29 cellular contexts compared by ENCODE assay signal in the genomic region with DNA sequence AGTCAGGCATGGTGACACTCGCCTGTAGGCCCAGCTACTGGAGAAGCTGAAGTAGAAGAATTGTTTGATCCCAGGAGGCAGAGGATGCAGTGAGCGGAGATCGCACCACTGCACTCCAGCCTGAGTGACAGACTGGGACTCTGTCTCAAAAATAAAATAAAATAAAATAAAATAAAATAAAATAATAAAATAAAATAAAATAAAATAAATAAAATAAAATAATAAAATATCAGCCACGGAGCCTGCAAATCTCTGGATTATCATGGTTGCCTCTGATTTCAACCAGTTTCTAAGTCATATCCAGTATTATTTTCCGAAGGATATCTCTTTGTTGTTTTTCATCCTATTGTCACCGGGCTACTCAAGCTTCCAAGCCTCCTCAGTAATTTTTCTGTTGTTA. TPM values are rescaled to one million over a fixed set of nuclear protein-coding genes. Genes with fewer than 3 reads are reported as not detected.
A peak's percentile ranks its signal among the peaks of the same experiment; 100 is the strongest.
DNase-seq lines count a peak whose midpoint lies in the region; ATAC-seq and TF ChIP-seq lines count a peak whose summit lies in the region.
"Had no signal": no experiment of that assay in that cellular context is flagged by ENCODE, and none has a peak within 500 bp of the region (broad histone marks: within the 10 kb centered on the region; RNA-seq: fewer than 3 reads in every experiment).

No MANE protein-coding gene starts in this region.

- no peak overlapping the region for H4K91ac ChIP-seq in neuronal stem cell (ENCODE audit: low read depth, low read length, poor library complexity)

- no peak overlapping the region for H3K18ac ChIP-seq in neuronal stem cell (ENCODE audit: low read length)

- no peak overlapping the region for H3K14ac ChIP-seq in neuronal stem cell (ENCODE audit: low read length)

- no peak overlapping the region for H2BK15ac ChIP-seq in neuronal stem cell (ENCODE audit: low read length)

- no peaks in the 10 kb centered on the region for H3K9me3 ChIP-seq in neuronal stem cell (replicated peaks in 1 of 2; ENCODE audit: control insufficient read depth in 2 of 2, insufficient read depth in 1 of 2, low read depth in 1 of 2, low read length in 2 of 2)
- H3K9me3 ChIP-seq: A549; BE2C; BLaER1; BLaER1 treated with 17β-estradiol and CSF1 and Interleukin-3, amounts not matched to agents 10 nM and 100 nM had no signal

- no peak overlapping the region for H3K4ac ChIP-seq in neuronal stem cell (ENCODE audit: low read length)

- POLR2A ChIA-PET in WTC11 (lab: Charles Lee): no interaction called here

- no peaks in the 10 kb centered on the region for H3K9me3 Mint-ChIP-seq in WTC11
- H3K9me3 Mint-ChIP-seq: CD4-positive, alpha-beta T cell; CD4-positive, CD25-positive, alpha-beta regulatory T cell; CD8-positive, alpha-beta T cell had no signal

- H3K23ac ChIP-seq in neuronal stem cell (ENCODE audit: low read depth, low read length, poor library complexity): no peak overlapping the region

- no peak overlapping the region for H3K4me3 ChIP-seq in neuronal stem cell (ENCODE audit: low read length in 2 of 2)
- H3K4me3 ChIP-seq: A549; BLaER1; BLaER1 treated with 17β-estradiol and CSF1 and Interleukin-3, amounts not matched to agents 10 nM and 100 nM had no signal

- peaks cover 79% of the 10 kb centered on the region for H3K27me3 Mint-ChIP-seq in WTC11 (ENCODE audit: low read depth)
- H3K27me3 Mint-ChIP-seq: CD4-positive, CD25-positive, alpha-beta regulatory T cell had no signal

- no peak overlapping the region for H2AK5ac ChIP-seq in neuronal stem cell (ENCODE audit: low read depth, low read length)

- H3K4me1 Mint-ChIP-seq in WTC11: peaks cover 72% of the 10 kb centered on the region
- H3K4me1 Mint-ChIP-seq: B cell; CD14-positive monocyte; CD4-positive, CD25-positive, alpha-beta regulatory T cell; CD8-positive, alpha-beta memory T cell had no signal

- H3K27me3 ChIP-seq in neuronal stem cell (ENCODE audit: control insufficient read depth in 3 of 3, insufficient read depth in 3 of 3, low read depth in 1 of 3, low read length in 3 of 3): peaks cover 0 to 37% (median 0%) of the 10 kb centered on the region in 3 experiments
- H3K27me3 ChIP-seq: BE2C; BLaER1; BLaER1 treated with 17β-estradiol and CSF1 and Interleukin-3, amounts not matched to agents 10 nM and 100 nM had no signal

- ATAC-seq in WTC11: no peak
- ATAC-seq: A549; CD8-positive, alpha-beta T cell had no signal

- DNase-seq in WTC11 (ENCODE audit: low spot score) (no peak), neuronal stem cell (ENCODE audit: low spot score) (no peak)
- DNase-seq: 8988T; ACHN; AML-193; BE2C; C1 segment of cervical spinal cord; Caco-2; Calu3; CD4-positive, alpha-beta memory T cell; CD4-positive, alpha-beta T cell; CD4-positive, CD25-positive, alpha-beta regulatory T cell; CD8-positive, alpha-beta memory T cell; CD8-positive, alpha-beta T cell; COR-L47; DMS 273 treated with DMSO at 0.1 percent for 48 hours; DMS153; DMS53; DMS79; DMS79 treated with DMSO at 0.1 percent for 48 hours; DND-41; EL had no signal

- no peak overlapping the region for H3K9ac ChIP-seq in neuronal stem cell (ENCODE audit: low read depth, low read length, poor library complexity)
- H3K9ac ChIP-seq: BLaER1; BLaER1 treated with 17β-estradiol and CSF1 and Interleukin-3, amounts not matched to agents 10 nM and 100 nM had no signal

- H4K8ac ChIP-seq in neuronal stem cell (ENCODE audit: low read depth, low read length): no peak overlapping the region

- no peaks in the 10 kb centered on the region for H3K36me3 Mint-ChIP-seq in WTC11
- H3K36me3 Mint-ChIP-seq: CD14-positive monocyte; CD4-positive, alpha-beta memory T cell; CD4-positive, CD25-positive, alpha-beta regulatory T cell; CD8-positive, alpha-beta memory T cell; CD8-positive, alpha-beta T cell had no signal

- H2AFZ ChIP-seq in neuronal stem cell (ENCODE audit: low read length): no peak overlapping the region

- no peak for TF ChIP-seq CTCF in WTC11 (IDR thresholded peaks at IDR 0.05)

- H3K27ac ChIP-seq in neuronal stem cell (replicated peaks; ENCODE audit: low read length): no peak overlapping the region
- H3K27ac ChIP-seq: 22Rv1; A549; BLaER1; BLaER1 treated with 17β-estradiol and CSF1 and Interleukin-3, amounts not matched to agents 10 nM and 100 nM; C4-2B had no signal

- no peak overlapping the region for H2BK12ac ChIP-seq in neuronal stem cell (ENCODE audit: low read length)

- H2BK120ac ChIP-seq in neuronal stem cell (ENCODE audit: low read depth, low read length): no peak overlapping the region

- no peak overlapping the region for H3K27ac Mint-ChIP-seq in WTC11
- H3K27ac Mint-ChIP-seq: B cell; CD14-positive monocyte; CD4-positive, alpha-beta T cell; CD8-positive, alpha-beta memory T cell; CD8-positive, alpha-beta T cell had no signal

- H3K36me3 ChIP-seq in neuronal stem cell (replicated peaks in 1 of 2; ENCODE audit: control insufficient read depth in 2 of 2, insufficient read depth in 2 of 2, low read length in 2 of 2): no peaks in the 10 kb centered on the region
- H3K36me3 ChIP-seq: BE2C; BLaER1; BLaER1 treated with 17β-estradiol and CSF1 and Interleukin-3, amounts not matched to agents 10 nM and 100 nM had no signal

- CTCF ChIA-PET in WTC11 (lab: Charles Lee): no interaction called here

- peaks cover 0 to 12% of the 10 kb centered on the region in 2 donors for H3K4me1 ChIP-seq in neuronal stem cell (ENCODE audit: control insufficient read depth in 2 of 2, insufficient read depth in 1 of 2, low read depth in 1 of 2, low read length in 2 of 2)
- H3K4me1 ChIP-seq: A549; BE2C; BLaER1; BLaER1 treated with 17β-estradiol and CSF1 and Interleukin-3, amounts not matched to agents 10 nM and 100 nM; Caco-2 had no signal

- H3K4me3 Mint-ChIP-seq in WTC11: no peak overlapping the region
- H3K4me3 Mint-ChIP-seq: B cell; CD14-positive monocyte; CD4-positive, alpha-beta memory T cell; CD4-positive, alpha-beta T cell; CD4-positive, CD25-positive, alpha-beta regulatory T cell; CD8-positive, alpha-beta memory T cell; CD8-positive, alpha-beta T cell had no signal

- no CpG with 5 or more reads among the region's 6 CpGs for WGBS in neuronal stem cell (ENCODE audit: extremely low coverage in 2 of 2, insufficient read length in 2 of 2, insufficient replicate concordance in 1 of 2), 2 donors

- H3K79me1 ChIP-seq in neuronal stem cell (ENCODE audit: low read depth, low read length): no peaks in the 10 kb centered on the region

- no peak overlapping the region for H3K4me2 ChIP-seq in neuronal stem cell (ENCODE audit: insufficient read depth, low read length, poor library complexity, severe bottlenecking)
- H3K4me2 ChIP-seq: A549; BLaER1; BLaER1 treated with 17β-estradiol and CSF1 and Interleukin-3, amounts not matched to agents 10 nM and 100 nM had no signal

- H2BK5ac ChIP-seq in neuronal stem cell (ENCODE audit: low read length): no peak overlapping the region

TF ChIP-seq in WTC11, 78 proteins besides CTCF, POLR2A, EP300 and RAD21:
- TF ChIP-seq ATF6 (CRISPR knock-in tag; IDR thresholded peaks at IDR 0.05) (no peak), HMGA2 (CRISPR knock-in tag; IDR thresholded peaks at IDR 0.05) (peak; percentile 98)

RNA-seq across cellular contexts. Expression of gene FZD8, which starts 51.7 kb away (rescaled TPM):
- total RNA-seq in WTC11 (2021): 9.9 to 13.7 TPM (median 10.1 TPM) in 3 replicates
- polyA plus RNA-seq in neuronal stem cell (2013, experiment 1 of 2): 64.6 TPM
- 68.1 TPM for polyA plus RNA-seq in neuronal stem cell (2013, experiment 2 of 2)
- polyA plus RNA-seq: CD4-positive, alpha-beta memory T cell; CD4-positive, CD25-positive, alpha-beta regulatory T cell; CD8-positive, alpha-beta memory T cell had no signal
